8 cellular contexts compared by ENCODE assay signal in genomic region chr11:61293869-61294716, GRCh38. TPM values are rescaled to one million over a fixed set of nuclear protein-coding genes. Genes with fewer than 3 reads are reported as not detected.
DNase-seq lines count a peak whose midpoint lies in the region; ATAC-seq and TF ChIP-seq lines count a peak whose summit lies in the region.

No MANE protein-coding gene starts in this region.

- POLR2A ChIA-PET in BJ (lab: Charles Lee), result interaction anchor here (0.6 kb wide), 1 partner anchor 17 kb away, joined by 3 read pairs; no protein-coding TSS in a partner anchor

- peak overlapping the region; percentile 44 for H3K4me3 ChIP-seq in BJ (ENCODE audit: low read depth, low read length)
- H3K4me3 ChIP-seq in ascending aorta, result peak overlapping the region; percentile 60 to 80
- peak overlapping the region; percentile 73 for H3K4me3 ChIP-seq in iPS-18c (ENCODE audit: insufficient read depth, low read depth, low read length)
- H3K4me3 ChIP-seq in spleen, result peak overlapping the region; percentile 12 to 81 (median 53)

- H3K27me3 ChIP-seq in BJ (ENCODE audit: control insufficient read depth, insufficient read depth, low read length) (no peaks in the 10 kb centered on the region), ascending aorta (no peaks in the 10 kb centered on the region), spleen (replicated peaks in 1 of 7) (peaks cover 0 to 36% (median 6%) of the 10 kb centered on the region in 7 donors)

- H3K36me3 ChIP-seq in BJ (ENCODE audit: control insufficient read depth, insufficient read depth, low read length), result no peaks in the 10 kb centered on the region
- H3K36me3 ChIP-seq in ascending aorta, result no peaks in the 10 kb centered on the region
- peaks cover 0 to 25% (median 3%) of the 10 kb centered on the region in 6 donors for H3K36me3 ChIP-seq in spleen

- DNase-seq in BJ (ENCODE audit: low read depth) (no peak), OCI-M1 (lab: John Stamatoyannopoulos, UW) (peak; percentile 53), ascending aorta (ENCODE audit: low spot score in 2 of 2) (peak in 1 of 2 donors; percentile 72), spleen (peak; percentile 79), AML-193 (lab: John Stamatoyannopoulos, UW) (no peak)

- CTCF ChIA-PET in BJ (lab: Yijun Ruan, JAX), result interaction anchor here (0.6 to 2.9 kb wide), 11 partner anchors 12 to 174 kb away, joined by 3 to 16 read pairs (median 4); no protein-coding TSS in a partner anchor

- intact Hi-C loops in ascending aorta (cut with DNase I) (no loop called here), spleen (cut with DNase I; ENCODE audit: low total_unique reads) (no loop called here)

- peak; percentile 27 for ATAC-seq in GM18868 (IDR thresholded peaks at IDR 0.05; ENCODE audit: unreplicated experiment)
- ATAC-seq in HG03139 (IDR thresholded peaks at IDR 0.05; ENCODE audit: unreplicated experiment), result peak; percentile 24

- 1 to 9% (median 2%) methylated on average over 16 to 60 of the region's 60 CpGs for WGBS in spleen, 5 donors

- no peak for TF ChIP-seq POLR2A in spleen (IDR thresholded peaks at IDR 0.05)

- H3K9me3 ChIP-seq in ascending aorta, result no peaks in the 10 kb centered on the region
- no peaks in the 10 kb centered on the region for H3K9me3 ChIP-seq in iPS-18c (ENCODE audit: control insufficient read depth, insufficient read depth, low read length)
- H3K9me3 ChIP-seq in spleen, result no peaks in the 10 kb centered on the region

- TF ChIP-seq CTCF in BJ (IDR thresholded peaks at IDR 0.05; ENCODE audit: insufficient read depth, low read depth, low read length) (no peak), ascending aorta (IDR thresholded peaks at IDR 0.05) (no peak), spleen (IDR thresholded peaks at IDR 0.05 in 8 of 11, conservative IDR thresholded peaks at IDR 0.05 in 3 of 11) (no peak)

- H3K27ac ChIP-seq in ascending aorta (peak overlapping the region; percentile 31 to 50), spleen (peak overlapping the region in 3 of 8 donors; percentile 29 to 40 (median 36))

- H3K4me1 ChIP-seq in ascending aorta (peaks cover 7 to 28% of the 10 kb centered on the region in 2 donors), spleen (peaks cover 8 to 42% (median 25%) of the 10 kb centered on the region in 6 donors)

RNA-seq across cellular contexts. Expression of gene VWCE, which starts 1.0 kb away (rescaled TPM):
- polyA plus RNA-seq in BJ (2011; rRNA removed) (0.96 and 1.4 TPM in 2 replicates), spleen (1 to 10 TPM in 2 of 3 donors, under 1 TPM in 1; 0.80 to 1.6 (median 1.2) TPM)
- 0.15 and 1.9 TPM in 2 replicates for polyA minus RNA-seq in BJ (2011; rRNA and poly(A)+ RNA removed)
- total RNA-seq in ascending aorta (19.2 TPM), spleen (1 to 10 TPM in 4 of 7 donors, under 1 TPM in 3; 0.23 to 3.2 (median 1.2) TPM)

RNA-seq across cellular contexts. Expression of gene DDB1, which starts 38.8 kb away (rescaled TPM):
- polyA plus RNA-seq in BJ (2011; rRNA removed) (265 and 281 TPM in 2 replicates), spleen (10 to 100 TPM; 68.7 to 94.7 (median 83.4) TPM)
- 247 and 384 TPM in 2 replicates for polyA minus RNA-seq in BJ (2011; rRNA and poly(A)+ RNA removed)
- total RNA-seq in ascending aorta (130 TPM), spleen (100 to 1,000 TPM; 118 to 157 (median 151) TPM)

RNA-seq across cellular contexts. Expression of gene TKFC, which starts 38.9 kb away (rescaled TPM):
- polyA plus RNA-seq in BJ (2011; rRNA removed) (23.9 and 37.6 TPM in 2 replicates), spleen (10 to 100 TPM; 30.6 to 45.3 (median 31.3) TPM)
- polyA minus RNA-seq in BJ (2011; rRNA and poly(A)+ RNA removed), result 16.2 and 20.5 TPM in 2 replicates
- total RNA-seq in ascending aorta (7.3 TPM), spleen (10 to 100 TPM; 33.1 to 61.5 (median 36.4) TPM)

RNA-seq across cellular contexts. Expression of gene PGA5, which starts 53.1 kb away (rescaled TPM):
- polyA plus RNA-seq in BJ (2011; rRNA removed) (not detected in 2 replicates), spleen (under 1 TPM; 0.06 to 0.51 (median 0.46) TPM)
- polyA minus RNA-seq in BJ (2011; rRNA and poly(A)+ RNA removed), result not detected in 2 replicates
- total RNA-seq in ascending aorta (2.0 TPM), spleen (1 to 10 TPM in 5 of 7 donors, under 1 TPM in 1, not detected in 1; 0.42 to 3.3 (median 1.7) TPM)

Comparison
In these comparisons a context has a peak if more than half of its experiments do, and no peak if none do; other contexts are left out.
1. DNase-seq: peak in OCI-M1 (single experiment) and spleen (single experiment); none in BJ (single experiment) and AML-193 (0 of 2).
2. Peak in every context shown above with its lines, with median percentiles within 50 percentile points of each other: H3K4me3 ChIP-seq.